Comparison of ENCODE assay signal across 13 cellular contexts in the genomic region with DNA sequence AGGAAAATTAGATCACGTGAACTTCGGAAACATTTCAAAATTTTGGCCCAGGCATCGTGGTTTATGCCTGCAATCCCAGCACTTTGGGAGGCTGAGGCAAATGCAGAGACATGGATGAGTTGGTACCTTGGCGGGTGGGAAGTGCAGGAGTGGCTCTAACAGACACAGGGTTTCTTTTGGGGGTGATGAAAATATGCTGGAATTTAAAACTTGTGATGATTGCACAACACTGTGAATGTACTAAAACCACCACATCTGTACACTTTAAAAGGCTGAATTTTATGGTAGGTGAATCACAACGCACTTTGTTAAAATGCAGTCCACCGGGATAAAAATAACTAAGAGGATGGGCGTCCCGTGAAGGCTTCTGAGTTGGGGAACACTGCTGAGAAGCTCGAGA. TPM values are rescaled to one million over a fixed set of nuclear protein-coding genes. Genes with fewer than 3 reads are reported as not detected.
DNase-seq lines count a peak whose midpoint lies in the region; ATAC-seq, FAIRE-seq and TF ChIP-seq lines count a peak whose summit lies in the region.
"Had no signal": no experiment of that assay in that cellular context is flagged by ENCODE, and none has a peak within 500 bp of the region (broad histone marks: within the 10 kb centered on the region; RNA-seq: fewer than 3 reads in every experiment).

No MANE protein-coding gene starts in this region.

- peak; percentile 89 for DNase-seq in A172 (ENCODE audit: low spot score)
- peak; percentile 6 for DNase-seq in HuH-7.5 (ENCODE audit: low spot score)
- DNase-seq in bronchial epithelial cell (ENCODE audit: low read depth), result peak; percentile 25
- no peak for DNase-seq in HepG2 (ENCODE audit: low spot score)
- DNase-seq in esophagus squamous epithelium (lab: John Stamatoyannopoulos, UW), result no peak
- DNase-seq in stimulated activated CD4-positive, alpha-beta T cell treated with anti-CD3 and anti-CD28 coated beads, Interleukin-4, amount 100 ng/mL, for 4 hours, result no peak
- DNase-seq in GM13976 (ENCODE audit: low spot score), result no peak
- DNase-seq: NCI-H2081 treated with DMSO at 0.1 percent for 48 hours, SHP77 had no signal

- no peak overlapping the region for H3K4me2 ChIP-seq in HepG2 (ENCODE audit: low read depth, low read length)

- 0 out of 2 replicates have a peak, but pooled peaks cover 5% of the 10 kb centered on the region for H4K20me1 ChIP-seq in HepG2 (ENCODE audit: insufficient read depth, low read length)

- CTCF ChIA-PET in HepG2 (lab: Yijun Ruan, JAX; ENCODE audit: low intra/inter-chr PET ratio, low total read pairs), result no interaction called here

- no peaks in the 10 kb centered on the region for H3K27me3 ChIP-seq in bronchial epithelial cell (ENCODE audit: control insufficient read depth, insufficient read depth, low read length)
- H3K27me3 ChIP-seq in HepG2 (ENCODE audit: control insufficient read depth in 1 of 2, insufficient read depth in 2 of 2, low read length in 2 of 2), result no peaks in the 10 kb centered on the region
- no peaks in the 10 kb centered on the region for H3K27me3 ChIP-seq in esophagus squamous epithelium

- in situ Hi-C loops in HepG2 (cut with HindIII; ENCODE audit: extremely low pct_ligation_motif_present, low pct_unique_long_range_greater_than_20kb) (no loop called here), GM13976 (cut with MboI; ENCODE audit: low sequenced_read_pairs, unreplicated experiment) (no loop called here)

- peaks cover 17% of the 10 kb centered on the region for H3K79me2 ChIP-seq in HepG2 (ENCODE audit: insufficient read depth, low read length)

- ATAC-seq in HepG2 (no peak), GM19463 (IDR thresholded peaks at IDR 0.05; ENCODE audit: unreplicated experiment) (no peak)
- ATAC-seq: stimulated activated memory B cell treated with anti-CD40 and anti-IgM and Interleukin-4, amounts not matched to agents 10 μg/mL and 1 μg/mL and 100 μg/mL, for 72 hours had no signal

- H3K36me3 ChIP-seq in bronchial epithelial cell (ENCODE audit: control insufficient read depth, insufficient read depth, low read length) (peaks cover 8% of the 10 kb centered on the region), HepG2 (replicated peaks in 1 of 2; ENCODE audit: control insufficient read depth in 1 of 2, insufficient read depth in 2 of 2, low read length in 2 of 2) (peaks cover 7 to 11% of the 10 kb centered on the region in 2 experiments; a peak in 3 of 5 replicates), esophagus squamous epithelium (peaks cover 0 to 33% (median 0%) of the 10 kb centered on the region in 3 donors)

- POLR2A ChIA-PET in HepG2 (lab: Yijun Ruan, JAX), result no interaction called here

- no peak overlapping the region for H2AFZ ChIP-seq in HepG2 (ENCODE audit: low read length)

- TF ChIP-seq CTCF in bronchial epithelial cell (IDR thresholded peaks at IDR 0.05; ENCODE audit: insufficient read depth, low read length, severe bottlenecking) (no peak), HepG2 (CRISPR knock-in tag; IDR thresholded peaks at IDR 0.05) (no peak), esophagus squamous epithelium (IDR thresholded peaks at IDR 0.05) (no peak), GM13976 (IDR thresholded peaks at IDR 0.05; ENCODE audit: borderline replicate concordance, control extremely low read depth, extremely low read depth, insufficient read depth, missing control alignments) (no peak)

- TF ChIP-seq POLR2A in HepG2 (IDR thresholded peaks at IDR 0.05; ENCODE audit: insufficient read depth in 1 of 2, low read depth in 2 of 2, low read length in 2 of 2) (no peak), esophagus squamous epithelium (IDR thresholded peaks at IDR 0.05) (no peak)

- TF ChIP-seq RAD21 in HepG2 (CRISPR knock-in tag; IDR thresholded peaks at IDR 0.05), result no peak

- intact Hi-C loops in HepG2 (cut with micrococcal nuclease; ENCODE audit: unreplicated experiment) (no loop called here), esophagus squamous epithelium (cut with DNase I) (no loop called here)

- H3K27ac ChIP-seq in HepG2 (ENCODE audit: extremely low read length, insufficient read depth, low read length), result no peak overlapping the region
- H3K27ac ChIP-seq in esophagus squamous epithelium, result peak overlapping the region in 2 of 4 donors; percentile 77 to 81

- FAIRE-seq in bronchial epithelial cell (lab: Jason Lieb, UNC) (no peak), HepG2 (lab: Jason Lieb, UNC) (no peak)
- FAIRE-seq: colon, GM18507 had no signal

- no peak overlapping the region for H3K9ac ChIP-seq in HepG2 (ENCODE audit: insufficient read depth, low read depth, low read length)

- peaks cover 28% of the 10 kb centered on the region for H3K4me1 ChIP-seq in HepG2 (ENCODE audit: insufficient read depth, low read length)
- H3K4me1 ChIP-seq in esophagus squamous epithelium, result peaks cover 48 to 92% (median 51%) of the 10 kb centered on the region in 3 donors

- H3K9me3 ChIP-seq in HepG2 (ENCODE audit: low read length), result no peaks in the 10 kb centered on the region
- H3K9me3 ChIP-seq in esophagus squamous epithelium, result no peaks in the 10 kb centered on the region

- no TSS peak for BruUV-seq in HepG2 (replicated peaks; lab: Mats Ljungman, UMichigan)

- TF ChIP-seq EP300 in HepG2 (IDR thresholded peaks at IDR 0.05; ENCODE audit: low read depth in 2 of 2, low read length in 2 of 2) (no peak), HepG2 (CRISPR knock-in tag; IDR thresholded peaks at IDR 0.05; ENCODE audit: borderline replicate concordance) (no peak)

- no peak overlapping the region for H3K4me3 ChIP-seq in bronchial epithelial cell (ENCODE audit: low read depth, low read length)
- H3K4me3 ChIP-seq in HepG2 (replicated peaks in 1 of 3; ENCODE audit: insufficient read depth in 1 of 3, low read depth in 2 of 3, low read length in 3 of 3), result no peak overlapping the region
- H3K4me3 ChIP-seq in esophagus squamous epithelium, result no peak overlapping the region

- 89% methylated on average over 9 of the region's 9 CpGs for WGBS in HepG2 (ENCODE audit: low lambda C conversion rate)
- 64 to 71% methylated on average over 9 of the region's 9 CpGs for WGBS in esophagus squamous epithelium, 2 donors

TF ChIP-seq in HepG2, 621 proteins besides CTCF, POLR2A, EP300 and RAD21:
- no peak for TF ChIP-seq PREB (CRISPR knock-in tag; IDR thresholded peaks at IDR 0.05)
- TF ChIP-seq CEBPB (IDR thresholded peaks at IDR 0.05; ENCODE audit: borderline replicate concordance, low read depth, low read length), result peak; percentile 57
- no peak for TF ChIP-seq ZNF792 (CRISPR knock-in tag; IDR thresholded peaks at IDR 0.05)
TF ChIP-seq in HepG2: peak in this region for 1.

RNA-seq across cellular contexts. Expression of gene MLLT1, which starts 47.2 kb away (rescaled TPM):
- 14.4 and 16.1 TPM in 2 replicates for total RNA-seq in A172 (2014; rRNA removed; shearing (Covaris generic))
- total RNA-seq in bronchial epithelial cell, result 2.6 and 2.9 TPM in 2 replicates
- 11.6 and 12.2 TPM in 2 replicates for total RNA-seq in HepG2 (2016; rRNA removed; fragmentation: Illumina TruSeq; extraction: Trizol)
- total RNA-seq in HepG2 (2016; cell fraction: cytosol; rRNA removed; fragmentation: Illumina TruSeq; extraction: Trizol; ENCODE audit: low read depth), result 8.6 and 9.6 TPM in 2 replicates
- 9.5 and 12.5 TPM in 2 replicates for total RNA-seq in HepG2 (2016; cell fraction: insoluble cytoplasmic fraction; rRNA removed; fragmentation: Illumina TruSeq; extraction: Trizol)
- total RNA-seq in HepG2 (2016; cell fraction: membrane; rRNA removed; fragmentation: Illumina TruSeq; extraction: Trizol), result 12.7 and 15.3 TPM in 2 replicates
- total RNA-seq in HepG2 (2016; cell fraction: nucleus; rRNA removed; fragmentation: Illumina TruSeq; extraction: Trizol), result 8.8 and 10.0 TPM in 2 replicates
- 11.7 and 12.7 TPM in 2 replicates for polyA plus RNA-seq in HepG2 (2011; rRNA removed)
- 7.4 and 11.8 TPM in 2 replicates for polyA plus RNA-seq in HepG2 (2011; cell fraction: cytosol; rRNA removed)
- polyA plus RNA-seq in HepG2 (2011; cell fraction: nucleus; rRNA removed), result 27.2 and 40.6 TPM in 2 replicates
- 11.3 and 13.5 TPM in 2 replicates for polyA plus RNA-seq in HepG2 (2012)
- 4.7 and 6.0 TPM in 2 replicates for polyA plus RNA-seq in HepG2 (2016; cell fraction: cytosol; fragmentation: Illumina TruSeq; extraction: Trizol; ENCODE audit: low read depth)
- polyA plus RNA-seq in HepG2 (2016; cell fraction: insoluble cytoplasmic fraction; fragmentation: Illumina TruSeq; extraction: Trizol; ENCODE audit: low read depth), result 21.6 and 27.3 TPM in 2 replicates
- 15.1 and 15.5 TPM in 2 replicates for polyA plus RNA-seq in HepG2 (2016; cell fraction: membrane; fragmentation: Illumina TruSeq; extraction: Trizol; ENCODE audit: low read depth)
- 29.9 and 38.7 TPM in 2 replicates for polyA plus RNA-seq in HepG2 (2016; cell fraction: nucleus; fragmentation: Illumina TruSeq; extraction: Trizol; ENCODE audit: insufficient read depth, low read depth)
- polyA minus RNA-seq in HepG2 (2011; rRNA and poly(A)+ RNA removed; ENCODE audit: low replicate concordance), result 22.8 and 26.1 TPM in 2 replicates
- 20.7 and 22.7 TPM in 2 replicates for polyA minus RNA-seq in HepG2 (2011; cell fraction: cytosol; rRNA and poly(A)+ RNA removed)
- 5.4 and 5.6 TPM in 2 replicates for polyA minus RNA-seq in HepG2 (2011; cell fraction: nucleus; rRNA and poly(A)+ RNA removed)
- 10 to 100 TPM; 10.3 to 20.1 (median 12.7) TPM for total RNA-seq in esophagus squamous epithelium

Comparison
In these comparisons a context has a peak if more than half of its experiments do, and no peak if none do; other contexts are left out.
1. DNase-seq: peak in A172 (single experiment), HuH-7.5 (single experiment) and bronchial epithelial cell (single experiment); none in HepG2 (single experiment), esophagus squamous epithelium (single experiment), stimulated activated CD4-positive, alpha-beta T cell treated with anti-CD3 and anti-CD28 coated beads, Interleukin-4, amount 100 ng/mL, for 4 hours (0 of 2) and GM13976 (single experiment).